In genomic region chr10:43667736-43668371, GRCh38 we compare ENCODE assay signal across 19 cellular contexts. TPM values are rescaled to one million over a fixed set of nuclear protein-coding genes. Genes with fewer than 3 reads are reported as not detected.
A peak's percentile ranks its signal among the peaks of the same experiment; 100 is the strongest.
DNase-seq lines count a peak whose midpoint lies in the region; ATAC-seq, FAIRE-seq and TF ChIP-seq lines count a peak whose summit lies in the region.
"Had no signal": no experiment of that assay in that cellular context is flagged by ENCODE, and none has a peak within 500 bp of the region (broad histone marks: within the 10 kb centered on the region; RNA-seq: fewer than 3 reads in every experiment).

No MANE protein-coding gene starts in this region.

- no peaks in the 10 kb centered on the region for H4K20me1 ChIP-seq in H1 (replicated peaks in 1 of 2; ENCODE audit: control insufficient read depth in 1 of 2, insufficient read depth in 2 of 2, low read length in 2 of 2)

- H3K27me3 ChIP-seq in heart right ventricle (peaks cover 0 to 40% (median 28%) of the 10 kb centered on the region in 7 donors), H1 (replicated peaks in 1 of 4; ENCODE audit: control insufficient read depth in 3 of 4, extremely low read depth in 1 of 4, insufficient read depth in 3 of 4, low read length in 3 of 4) (peaks cover 0 to 26% (median 3%) of the 10 kb centered on the region in 4 experiments; a peak in 5 of 7 replicates), muscle layer of colon (ENCODE audit: control insufficient read depth in 1 of 2, insufficient read depth in 2 of 2, low read length in 2 of 2) (peaks cover 0 to 3% of the 10 kb centered on the region in 2 donors), MG63 (no peaks in the 10 kb centered on the region)

- H3K36me3 ChIP-seq in heart right ventricle (no peaks in the 10 kb centered on the region), H1 (ENCODE audit: control insufficient read depth in 2 of 4, insufficient read depth in 4 of 4, low read length in 3 of 4) (no peaks in the 10 kb centered on the region), muscle layer of colon (ENCODE audit: insufficient read depth, low read length) (no peaks in the 10 kb centered on the region), urinary bladder (ENCODE audit: insufficient read depth) (no peaks in the 10 kb centered on the region), MG63 (no peaks in the 10 kb centered on the region)

- H2BK12ac ChIP-seq in H1 (ENCODE audit: low read depth, low read length): no peak overlapping the region

- CTCF ChIA-PET in H1 (lab: Charles Lee; ENCODE audit: partially characterized antibody): interaction anchor here (1.0 to 2.7 kb wide), 3 partner anchors 15 to 764 kb away, joined by 3 to 10 read pairs (median 7); no protein-coding TSS in a partner anchor
- CTCF ChIA-PET in activated CD4-positive, alpha-beta T cell treated with anti-CD3 and anti-CD28 coated beads for 36 hours (lab: Charles Lee): no interaction called here

- no peak overlapping the region for H3K4me3 Mint-ChIP-seq in activated CD4-positive, alpha-beta T cell treated with anti-CD3 and anti-CD28 coated beads for 36 hours
- H3K4me3 Mint-ChIP-seq: neural crest cell had no signal

- H3K23me2 ChIP-seq in H1 (ENCODE audit: low read depth, low read length): no peaks in the 10 kb centered on the region; the same call in 1 of the 2 replicates

- no peak overlapping the region for H2AK5ac ChIP-seq in H1 (ENCODE audit: low read depth, low read length)

- peak overlapping the region in 8 of 10 donors; percentile 16 to 44 (median 36) for H3K4me3 ChIP-seq in heart right ventricle
- peak overlapping the region; percentile 24 to 64 (median 42); a peak in 5 of 8 replicates for H3K4me3 ChIP-seq in H1 (ENCODE audit: extremely low read depth in 1 of 4, insufficient read depth in 2 of 4, low read depth in 3 of 4, low read length in 4 of 4)
- peak overlapping the region; percentile 32 to 42 for H3K4me3 ChIP-seq in muscle layer of colon (ENCODE audit: low read depth in 1 of 2, low read length in 2 of 2)
- peak overlapping the region; percentile 28 for H3K4me3 ChIP-seq in urinary bladder (ENCODE audit: low read depth, low read length)
- H3K4me3 ChIP-seq in MG63: no peak overlapping the region
- H3K4me3 ChIP-seq: PC-9 had no signal

- no peak for TF ChIP-seq CTCF in heart right ventricle (IDR thresholded peaks at IDR 0.05)
- TF ChIP-seq CTCF in H1 (IDR thresholded peaks at IDR 0.05; ENCODE audit: control extremely low read depth in 1 of 3, insufficient read depth in 1 of 3, low read depth in 1 of 3, low read length in 3 of 3): no peak

- no peak for TF ChIP-seq POLR2A in H1 (IDR thresholded peaks at IDR 0.05; ENCODE audit: control extremely low read depth in 1 of 2, low read depth in 2 of 2, low read length in 2 of 2)

- no peak overlapping the region for H3K23ac ChIP-seq in H1 (ENCODE audit: insufficient read length)

- H3K9me3 ChIP-seq in heart right ventricle (peaks cover 0 to 7% (median 0%) of the 10 kb centered on the region in 11 donors), H1 (ENCODE audit: insufficient read depth in 2 of 2, low read depth in 1 of 2, low read length in 1 of 2) (no peaks in the 10 kb centered on the region), muscle layer of colon (ENCODE audit: low read length) (no peaks in the 10 kb centered on the region), MG63 (no peaks in the 10 kb centered on the region)

- H2BK20ac ChIP-seq in H1 (ENCODE audit: low read length): no peak overlapping the region

- no peaks in the 10 kb centered on the region for H3K79me1 ChIP-seq in H1 (ENCODE audit: low read depth, low read length)

- H3K9me3 Mint-ChIP-seq in activated CD4-positive, alpha-beta T cell treated with anti-CD3 and anti-CD28 coated beads for 36 hours (ENCODE audit: low read depth): no peaks in the 10 kb centered on the region
- H3K9me3 Mint-ChIP-seq: activated naive CD8-positive, alpha-beta T cell treated with anti-CD3 and anti-CD28 coated beads, Interleukin-2, amount 10 ng/mL, durations not matched to agents 7 days and 5 days; neural crest cell had no signal

- 75 to 76% methylated on average over 36 of the region's 36 CpGs for WGBS in heart right ventricle, 2 donors
- 64% methylated on average over 15 of the region's 36 CpGs; no CpG with 5 or more reads in 1 of the 2 experiments for WGBS in H1 (ENCODE audit: extremely low coverage in 1 of 2, insufficient coverage in 1 of 2, insufficient read length in 1 of 2, insufficient replicate concordance in 2 of 2, low coverage in 1 of 2, low lambda C conversion rate in 2 of 2, missing lambda C conversion rate in 1 of 2), 2 experiments
- WGBS in urinary bladder: 78% methylated on average over 36 of the region's 36 CpGs

- no peak overlapping the region for H3K56ac ChIP-seq in H1 (replicated peaks; ENCODE audit: insufficient read length, low read depth, low read length)

- no peak overlapping the region for H3K4ac ChIP-seq in H1 (replicated peaks; ENCODE audit: insufficient read length, low read depth, low read length)

- no peak overlapping the region for H4K91ac ChIP-seq in H1 (replicated peaks; ENCODE audit: insufficient read length, low read length)

- no peak for DNase-seq in heart right ventricle
- DNase-seq in Right ventricle myocardium inferior (ENCODE audit: missing footprints): no peak
- no peak for DNase-seq in H1 (ENCODE audit: low read depth in 1 of 2, low spot score in 2 of 2)
- no peak for DNase-seq in NCI-H1694 treated with DMSO at 0.1 percent for 48 hours (lab: John Stamatoyannopoulos, UW)
- DNase-seq in MG63: no peak
- no peak for DNase-seq in activated CD4-positive, alpha-beta T cell treated with anti-CD3 and anti-CD28 coated beads for 36 hours
- DNase-seq: activated CD4-positive, alpha-beta T cell treated with anti-CD3 and anti-CD28 coated beads, Interleukin-2, amount 50 U/mL, for 4 hours; activated naive CD8-positive, alpha-beta T cell treated with anti-CD3 and anti-CD28 coated beads, Interleukin-2, amount 10 ng/mL, durations not matched to agents 7 days and 5 days; activated T-cell treated with anti-CD3 and anti-CD28 coated beads, Interleukin-2, amount 50 U/mL, for 1 hour; CD8-positive, alpha-beta memory T cell; central memory CD4-positive, alpha-beta T cell; DND-41; NCI-H1048; PC-9; stimulated activated CD4-positive, alpha-beta T cell treated with anti-CD3 and anti-CD28 coated beads, Interleukin-4, amount 100 ng/mL, for 24 hours had no signal

- H2BK5ac ChIP-seq in H1 (ENCODE audit: low read depth, low read length): no peak overlapping the region

- H2BK120ac ChIP-seq in H1 (replicated peaks; ENCODE audit: low read depth, low read length): no peak overlapping the region

- H3K36me3 Mint-ChIP-seq in activated CD4-positive, alpha-beta T cell treated with anti-CD3 and anti-CD28 coated beads for 36 hours (ENCODE audit: low read depth): no peaks in the 10 kb centered on the region
- H3K36me3 Mint-ChIP-seq: activated naive CD8-positive, alpha-beta T cell treated with anti-CD3 and anti-CD28 coated beads, Interleukin-2, amount 10 ng/mL, durations not matched to agents 7 days and 5 days had no signal

- FAIRE-seq in H1 (lab: Jason Lieb, UNC): no peak
- FAIRE-seq: frontal cortex had no signal

- H3K14ac ChIP-seq in H1 (ENCODE audit: insufficient read length): no peak overlapping the region

- H3K27ac Mint-ChIP-seq in activated CD4-positive, alpha-beta T cell treated with anti-CD3 and anti-CD28 coated beads for 36 hours: no peak overlapping the region
- H3K27ac Mint-ChIP-seq: activated naive CD8-positive, alpha-beta T cell treated with anti-CD3 and anti-CD28 coated beads, Interleukin-2, amount 10 ng/mL, durations not matched to agents 7 days and 5 days had no signal

- H3K18ac ChIP-seq in H1 (ENCODE audit: extremely low read depth, low read length): no peak overlapping the region

- peak overlapping the region; percentile 45 to 77 for H3K4me2 ChIP-seq in H1 (ENCODE audit: insufficient read depth in 1 of 2, low read depth in 2 of 2, low read length in 2 of 2)
- H3K4me2 ChIP-seq: PC-9 had no signal

- H2BK15ac ChIP-seq in H1 (ENCODE audit: low read length): no peak overlapping the region

- H2AFZ ChIP-seq in H1 (ENCODE audit: low read length): no peak overlapping the region
- H2AFZ ChIP-seq: PC-9 had no signal

- no peak for TF ChIP-seq EP300 in H1 (IDR thresholded peaks at IDR 0.05; ENCODE audit: borderline replicate concordance in 1 of 2, low read depth in 2 of 2, low read length in 2 of 2)

- H3K4me1 Mint-ChIP-seq in activated CD4-positive, alpha-beta T cell treated with anti-CD3 and anti-CD28 coated beads for 36 hours: peaks cover 6% of the 10 kb centered on the region

- H3K9ac ChIP-seq in H1 (replicated peaks in 1 of 4; ENCODE audit: extremely low read depth in 1 of 4, low read depth in 3 of 4, low read length in 3 of 4) (no peak overlapping the region), muscle layer of colon (ENCODE audit: low read length) (no peak overlapping the region)

- peaks cover 35% of the 10 kb centered on the region for H3K27me3 Mint-ChIP-seq in activated CD4-positive, alpha-beta T cell treated with anti-CD3 and anti-CD28 coated beads for 36 hours

- no peaks in the 10 kb centered on the region for H3K79me2 ChIP-seq in H1 (ENCODE audit: control insufficient read depth in 1 of 2, insufficient read depth in 2 of 2, low read length in 2 of 2)

- peak overlapping the region; percentile 84 for H4K8ac ChIP-seq in H1 (ENCODE audit: extremely low read depth, insufficient read depth, low read length)

- POLR2A ChIA-PET in H1 (lab: Charles Lee; ENCODE audit: partially characterized antibody): interaction anchor here (1.5 kb wide), 1 partner anchor 271 kb away, joined by 3 read pairs; no protein-coding TSS in a partner anchor
- POLR2A ChIA-PET in activated CD4-positive, alpha-beta T cell treated with anti-CD3 and anti-CD28 coated beads for 36 hours (lab: Charles Lee): no interaction called here

- H4K5ac ChIP-seq in H1 (ENCODE audit: insufficient read length, low read depth, low read length): no peak overlapping the region

- intact Hi-C loops in heart right ventricle (cut with DNase I): loop anchor here in 2 of 10 donors (2.0 to 5.0 kb wide), 3 partner anchors 723 to 1195 kb away; no protein-coding TSS in a partner anchor
- intact Hi-C loops in Right ventricle myocardium inferior (cut with DNase I): no loop called here
- intact Hi-C loops in activated CD4-positive, alpha-beta T cell treated with anti-CD3 and anti-CD28 coated beads for 36 hours (cut with DNase I, micrococcal nuclease): no loop called here

- H3K27ac ChIP-seq in heart right ventricle (no peak overlapping the region), H1 (ENCODE audit: low read depth, low read length) (no peak overlapping the region), muscle layer of colon (ENCODE audit: low read depth, low read length) (no peak overlapping the region), urinary bladder (ENCODE audit: low read depth) (no peak overlapping the region)
- H3K27ac ChIP-seq: PC-9 had no signal

- H3K4me1 ChIP-seq in heart right ventricle: peaks cover 0 to 22% (median 7%) of the 10 kb centered on the region in 9 donors
- H3K4me1 ChIP-seq in H1 (replicated peaks in 1 of 4; ENCODE audit: control insufficient read depth in 3 of 4, insufficient read depth in 4 of 4, low read length in 3 of 4): peaks cover 0 to 6% (median 0%) of the 10 kb centered on the region in 4 experiments; a peak in 1 of 7 replicates
- H3K4me1 ChIP-seq in muscle layer of colon (ENCODE audit: insufficient read depth, low read length): peaks cover 6% of the 10 kb centered on the region
- H3K4me1 ChIP-seq in urinary bladder (ENCODE audit: insufficient read depth): no peaks in the 10 kb centered on the region

- no peak for TF ChIP-seq RAD21 in H1 (IDR thresholded peaks at IDR 0.05 in 1 of 2, conservative IDR thresholded peaks at IDR 0.05 in 1 of 2; ENCODE audit: low read depth in 2 of 2, low read length in 2 of 2)

- ATAC-seq in heart right ventricle (no peak), Right ventricle myocardium inferior (no peak)
- ATAC-seq in activated CD4-positive, alpha-beta T cell treated with anti-CD3 and anti-CD28 coated beads for 36 hours: no peak

RNA-seq across cellular contexts. Expression of gene ZNF32, which starts 19.2 kb away (rescaled TPM):
- total RNA-seq in heart right ventricle (10 to 100 TPM; 34.4 to 52.3 (median 41.6) TPM), Right ventricle myocardium inferior (52.7 TPM), urinary bladder (37.7 TPM)
- polyA plus RNA-seq in heart right ventricle (10 to 100 TPM; 44.9 to 73.8 TPM), H1 (2011; rRNA removed) (7.3 and 17.2 TPM in 2 replicates), urinary bladder (50.9 TPM)
- 21.7 and 22.5 TPM in 2 replicates for total RNA-seq in H1 (2021; fragmentation: NEBNext Ultra II Directional; extraction: Animal tissue kit (Norgen Biotek cat#: 25700))
- polyA plus RNA-seq in H1 (2011; cell fraction: cytosol; rRNA removed): 20.1 TPM
- 10.5 TPM for polyA plus RNA-seq in H1 (2011; cell fraction: nucleus; rRNA removed)
- polyA plus RNA-seq in H1 (2012, experiment 1 of 2): 22.8 to 28.3 TPM (median 24.6 TPM) in 4 replicates
- polyA plus RNA-seq in H1 (2012, experiment 2 of 2): 7.2 TPM
- polyA plus RNA-seq in H1 (2013, experiment 1 of 2): 19.1 TPM
- polyA plus RNA-seq in H1 (2013, experiment 2 of 2): 21.2 TPM
- 10.7 and 16.8 TPM in 2 replicates for polyA minus RNA-seq in H1 (2011; rRNA and poly(A)+ RNA removed)
- 5.1 TPM for polyA minus RNA-seq in H1 (2011; cell fraction: cytosol; rRNA and poly(A)+ RNA removed)
- polyA minus RNA-seq in H1 (2011; cell fraction: nucleus; rRNA and poly(A)+ RNA removed): 10.4 TPM
- total RNA-seq in MG63 (2014; rRNA removed; shearing (Covaris generic); ENCODE audit: low replicate concordance): 70.6 and 72.7 TPM in 2 replicates
- total RNA-seq in activated CD4-positive, alpha-beta T cell treated with anti-CD3 and anti-CD28 coated beads for 36 hours: 10 to 100 TPM; 14.1 to 15.2 TPM
